ENCODE assay signal across 20 cellular contexts in genomic region chr15:69893086-69893485, GRCh38.
"Had no signal": no experiment of that assay in that cellular context is flagged by ENCODE, and none has a peak within 500 bp of the region (broad histone marks: within the 10 kb centered on the region; RNA-seq: fewer than 3 reads in every experiment).

No MANE protein-coding gene starts in this region.

- H3K36me3 Mint-ChIP-seq: mesothelial cell of epicardium had no signal

- H3K4me3 ChIP-seq: coronary artery, dorsolateral prefrontal cortex, esophagus muscularis mucosa, gastroesophageal sphincter, heart left ventricle, hepatocyte, left lung, lower lobe of right lung, mucosa of descending colon had no signal

- DNase-seq: dermis blood vessel endothelial cell; effector CD4-positive, alpha-beta T cell; effector memory CD4-positive, alpha-beta T cell; left lung; lower lobe of right lung; naive B cell had no signal

- H3K27ac Mint-ChIP-seq: mesothelial cell of epicardium had no signal

- H3K4me3 Mint-ChIP-seq: mesothelial cell of epicardium, naive B cell had no signal

- H3K9me3 ChIP-seq: esophagus muscularis mucosa, gastroesophageal sphincter, left lung, lower lobe of right lung, mucosa of descending colon had no signal

- H3K27ac ChIP-seq: coronary artery, dorsolateral prefrontal cortex, esophagus muscularis mucosa, foreskin keratinocyte, gastroesophageal sphincter, heart left ventricle, hepatocyte, left lung, lower lobe of right lung had no signal

- H3K36me3 ChIP-seq: esophagus muscularis mucosa, gastroesophageal sphincter, heart left ventricle, left lung, lower lobe of right lung had no signal

- FAIRE-seq: colon, endothelial cell of umbilical vein, frontal cortex, islet of Langerhans, keratinocyte had no signal

- H3K4me1 ChIP-seq: foreskin keratinocyte, left lung, lower lobe of right lung had no signal

- H3K79me2 ChIP-seq: hepatocyte had no signal

- ATAC-seq: foreskin keratinocyte, mucosa of descending colon had no signal

- H3K4me2 ChIP-seq: hepatocyte had no signal

- H2AFZ ChIP-seq: hepatocyte had no signal
